Comparison of ENCODE assay signal across 9 cellular contexts in the genomic region with DNA sequence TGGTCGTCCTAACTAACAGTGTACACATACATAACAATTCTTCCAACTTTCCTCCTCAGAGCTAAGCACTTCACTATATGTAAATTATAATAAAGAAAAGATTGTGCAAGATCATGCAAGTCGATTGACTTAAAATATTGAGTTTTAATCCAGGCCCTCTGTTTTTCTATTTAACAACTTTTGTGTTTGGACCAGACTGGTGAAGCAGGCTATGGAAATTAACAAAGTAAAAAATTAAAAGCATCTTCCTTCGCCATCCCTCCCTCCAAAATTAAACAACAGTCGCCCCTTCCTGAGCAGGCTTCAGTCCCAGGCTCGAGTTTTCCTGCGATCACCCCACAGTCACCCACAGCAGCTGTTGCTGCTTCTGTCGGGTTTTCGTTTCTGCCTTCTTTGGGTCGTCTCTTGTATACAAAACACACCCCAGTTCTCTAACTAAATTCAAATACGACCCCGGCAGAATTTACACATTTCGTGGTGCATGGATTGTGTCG. TPM values are rescaled to one million over a fixed set of nuclear protein-coding genes. Genes with fewer than 3 reads are reported as not detected.
DNase-seq lines count a peak whose midpoint lies in the region; ATAC-seq, FAIRE-seq and TF ChIP-seq lines count a peak whose summit lies in the region.
"Had no signal": no experiment of that assay in that cellular context is flagged by ENCODE, and none has a peak within 500 bp of the region (broad histone marks: within the 10 kb centered on the region; RNA-seq: fewer than 3 reads in every experiment).

No MANE protein-coding gene starts in this region.

- H3K9me3 ChIP-seq in left lung, result no peaks in the 10 kb centered on the region
- no peaks in the 10 kb centered on the region for H3K9me3 ChIP-seq in stomach smooth muscle (ENCODE audit: control insufficient read depth in 2 of 2, low read length in 2 of 2)

- no peak overlapping the region for H3K27ac ChIP-seq in left lung
- no peak overlapping the region for H3K27ac ChIP-seq in stomach smooth muscle (ENCODE audit: low read length)

- H3K9me3 Mint-ChIP-seq in T-helper 2 cell treated with Interferon-gamma antibody and Interleukin-4, amounts not matched to agents 5 μg/mL and 100 μg/mL, for 36 hours, result no peaks in the 10 kb centered on the region
- no peaks in the 10 kb centered on the region for H3K9me3 Mint-ChIP-seq in activated T-helper 17 cell treated with anti-CD3 and anti-CD28 coated beads, Interleukin-2, amount 50 U/mL, for 72 hours

- H3K4me3 Mint-ChIP-seq in T-helper 2 cell treated with Interferon-gamma antibody and Interleukin-4, amounts not matched to agents 5 μg/mL and 100 μg/mL, for 36 hours, result peak overlapping the region; percentile 87
- H3K4me3 Mint-ChIP-seq in activated T-helper 17 cell treated with anti-CD3 and anti-CD28 coated beads, Interleukin-2, amount 50 U/mL, for 72 hours, result peak overlapping the region; percentile 85

- H3K27ac Mint-ChIP-seq in T-helper 2 cell treated with Interferon-gamma antibody and Interleukin-4, amounts not matched to agents 5 μg/mL and 100 μg/mL, for 36 hours, result peak overlapping the region; percentile 60
- H3K27ac Mint-ChIP-seq in activated T-helper 17 cell treated with anti-CD3 and anti-CD28 coated beads, Interleukin-2, amount 50 U/mL, for 72 hours, result no peak overlapping the region

- no peak for DNase-seq in T-helper 2 cell treated with Interferon-gamma antibody and Interleukin-4, amounts not matched to agents 5 μg/mL and 100 μg/mL, for 36 hours (ENCODE audit: low spot score)
- DNase-seq in T-helper 2 cell (no peak), left lung (no peak), GM12891 (ENCODE audit: insufficient read length, low spot score) (no peak), DMS53 (lab: John Stamatoyannopoulos, UW) (no peak)
- DNase-seq: activated naive CD4-positive, alpha-beta T cell had no signal

- H3K27me3 Mint-ChIP-seq in T-helper 2 cell treated with Interferon-gamma antibody and Interleukin-4, amounts not matched to agents 5 μg/mL and 100 μg/mL, for 36 hours (ENCODE audit: low read depth), result peaks cover 89% of the 10 kb centered on the region
- peaks cover 68% of the 10 kb centered on the region for H3K27me3 Mint-ChIP-seq in activated T-helper 17 cell treated with anti-CD3 and anti-CD28 coated beads, Interleukin-2, amount 50 U/mL, for 72 hours

- peak overlapping the region in 1 of 2 donors; percentile 32 for H3K9ac ChIP-seq in stomach smooth muscle (ENCODE audit: low read length in 2 of 2)

- FAIRE-seq in GM12891 (lab: Jason Lieb, UNC), result no peak

- no peak for TF ChIP-seq CTCF in left lung (IDR thresholded peaks at IDR 0.05)

- peaks cover 3% of the 10 kb centered on the region for H3K36me3 Mint-ChIP-seq in T-helper 2 cell treated with Interferon-gamma antibody and Interleukin-4, amounts not matched to agents 5 μg/mL and 100 μg/mL, for 36 hours (ENCODE audit: low read depth)
- H3K36me3 Mint-ChIP-seq in activated T-helper 17 cell treated with anti-CD3 and anti-CD28 coated beads, Interleukin-2, amount 50 U/mL, for 72 hours (ENCODE audit: low read depth), result no peaks in the 10 kb centered on the region

- peaks cover 15% of the 10 kb centered on the region for H3K4me1 Mint-ChIP-seq in T-helper 2 cell treated with Interferon-gamma antibody and Interleukin-4, amounts not matched to agents 5 μg/mL and 100 μg/mL, for 36 hours (ENCODE audit: low read depth)
- H3K4me1 Mint-ChIP-seq in activated T-helper 17 cell treated with anti-CD3 and anti-CD28 coated beads, Interleukin-2, amount 50 U/mL, for 72 hours, result peaks cover 6% of the 10 kb centered on the region

- intact Hi-C loops in left lung (cut with DNase I), result no loop called here

- no peaks in the 10 kb centered on the region for H3K36me3 ChIP-seq in left lung
- no peaks in the 10 kb centered on the region for H3K36me3 ChIP-seq in stomach smooth muscle (ENCODE audit: control insufficient read depth in 2 of 2, insufficient read depth in 2 of 2, low read length in 2 of 2)

- H3K27me3 ChIP-seq in left lung, result peaks cover 76 to 100% of the 10 kb centered on the region in 2 donors
- peaks cover 73 to 94% of the 10 kb centered on the region in 2 donors for H3K27me3 ChIP-seq in stomach smooth muscle (ENCODE audit: control insufficient read depth in 1 of 2, insufficient read depth in 2 of 2, low read length in 2 of 2)

- ATAC-seq in activated T-helper 17 cell treated with anti-CD3 and anti-CD28 coated beads, Interleukin-2, amount 50 U/mL, for 72 hours (replicated peaks), result no peak
- ATAC-seq in left lung, result no peak
- no peak for ATAC-seq in HG03460 (IDR thresholded peaks at IDR 0.05; ENCODE audit: unreplicated experiment)

- H3K4me1 ChIP-seq in left lung (peaks cover 6 to 37% of the 10 kb centered on the region in 2 donors), stomach smooth muscle (ENCODE audit: control insufficient read depth, insufficient read depth, low read length) (peaks cover 31% of the 10 kb centered on the region)

- no peak for TF ChIP-seq POLR2A in GM12891 (IDR thresholded peaks at IDR 0.05; ENCODE audit: low read depth, low read length)

- H3K4me3 ChIP-seq in left lung (peak overlapping the region; percentile 32 to 59), stomach smooth muscle (ENCODE audit: low read length in 2 of 2) (peak overlapping the region; percentile 72 to 74)

TF ChIP-seq in GM12891, 5 proteins besides CTCF, POLR2A, EP300 and RAD21:
- TF ChIP-seq TAF1 (IDR thresholded peaks at IDR 0.05; ENCODE audit: low read depth, low read length), result no peak
- no peak for TF ChIP-seq SPI1 (IDR thresholded peaks at IDR 0.05; ENCODE audit: low read depth, low read length)
- no peak for TF ChIP-seq POLR2AphosphoS5 (IDR thresholded peaks at IDR 0.05; ENCODE audit: low read depth, low read length)

RNA-seq across cellular contexts. Expression of gene ALX4, which starts 4.7 kb away (rescaled TPM):
- not detected for total RNA-seq in activated T-helper 17 cell treated with anti-CD3 and anti-CD28 coated beads, Interleukin-2, amount 50 U/mL, for 72 hours
- total RNA-seq in left lung, result not detected
- polyA plus RNA-seq in GM12891 (2012; ENCODE audit: low read depth, missing spikeins), result not detected
